In genomic region chr22:44931077-44931540, GRCh38 we compare ENCODE assay signal across 12 cellular contexts.
DNase-seq lines count a peak whose midpoint lies in the region; ATAC-seq and TF ChIP-seq lines count a peak whose summit lies in the region.
"Had no signal": no experiment of that assay in that cellular context is flagged by ENCODE, and none has a peak within 500 bp of the region (broad histone marks: within the 10 kb centered on the region; RNA-seq: fewer than 3 reads in every experiment).

No MANE protein-coding gene starts in this region.

- no peak overlapping the region for H3K4ac ChIP-seq in IMR-90 (ENCODE audit: low read depth, low read length)

- H4K20me1 ChIP-seq in IMR-90 (ENCODE audit: insufficient read depth, low read length), result no peaks in the 10 kb centered on the region

- BruUV-seq in IMR-90 (replicated peaks; lab: Mats Ljungman, UMichigan), result no TSS peak

- H2BK15ac ChIP-seq in IMR-90 (ENCODE audit: low read depth, low read length), result no peak overlapping the region

- no peaks in the 10 kb centered on the region for H3K36me3 ChIP-seq in IMR-90 (ENCODE audit: control insufficient read depth, insufficient read depth, low read length)
- H3K36me3 ChIP-seq in upper lobe of right lung, result no peaks in the 10 kb centered on the region

- H3K4me1 ChIP-seq in IMR-90 (ENCODE audit: control insufficient read depth, insufficient read depth, low read length) (no peaks in the 10 kb centered on the region), upper lobe of right lung (no peaks in the 10 kb centered on the region)

- H2BK5ac ChIP-seq in IMR-90 (ENCODE audit: low read depth, low read length, poor library complexity, severe bottlenecking), result no peak overlapping the region

- CTCF ChIA-PET in IMR-90 (lab: Yijun Ruan, JAX), result no interaction called here

- no peak overlapping the region for H2BK120ac ChIP-seq in IMR-90 (ENCODE audit: low read depth, low read length)

- peak; percentile 29 for DNase-seq in IMR-90
- peak; percentile 6 to 32 for DNase-seq in foreskin fibroblast
- DNase-seq in medulla oblongata (ENCODE audit: extremely low spot score), result peak; percentile 45
- DNase-seq in upper lobe of right lung, result no peak
- DNase-seq: activated B cell treated with CpG ODN at 0.5 μM for 24 hours; NCI-H2107; retina; stimulated activated CD4-positive, alpha-beta T cell treated with anti-CD3 and anti-CD28 coated beads, Interleukin-4, amount 100 ng/mL, for 4 hours; stimulated activated naive CD8-positive, alpha-beta T cell treated with anti-CD3 and anti-CD28 coated beads, Interleukin-15, amount 100 ng/mL, for 72 hours had no signal

- H3K79me1 ChIP-seq in IMR-90 (ENCODE audit: low read depth in 1 of 2, low read length in 2 of 2), result no peaks in the 10 kb centered on the region

- H3K14ac ChIP-seq in IMR-90 (replicated peaks; ENCODE audit: low read depth, low read length), result no peak overlapping the region

- H3K23ac ChIP-seq in IMR-90 (ENCODE audit: low read depth, low read length), result no peak overlapping the region

- H4K5ac ChIP-seq in IMR-90 (ENCODE audit: low read depth, low read length), result no peak overlapping the region

- H3K9me3 ChIP-seq in IMR-90 (ENCODE audit: control insufficient read depth, insufficient read depth, low read length) (no peaks in the 10 kb centered on the region), upper lobe of right lung (no peaks in the 10 kb centered on the region)

- TF ChIP-seq CTCF in IMR-90 (conservative IDR thresholded peaks at IDR 0.05; ENCODE audit: low read depth, low read length), result no peak
- no peak for TF ChIP-seq CTCF in foreskin fibroblast (IDR thresholded peaks at IDR 0.05; ENCODE audit: low read depth, low read length)
- no peak for TF ChIP-seq CTCF in upper lobe of right lung (IDR thresholded peaks at IDR 0.05)

- H3K4me3 ChIP-seq in IMR-90 (ENCODE audit: insufficient read depth, low read depth, low read length) (no peak overlapping the region), foreskin fibroblast (ENCODE audit: low read depth in 1 of 2, low read length in 2 of 2) (no peak overlapping the region), upper lobe of right lung (no peak overlapping the region)

- dilution Hi-C loops in IMR-90 (cut with HindIII; ENCODE audit: low sequenced_read_pairs, unreplicated experiment), result no loop called here

- H4K8ac ChIP-seq in IMR-90 (ENCODE audit: low read depth in 2 of 2, low read length in 2 of 2), result no peak overlapping the region

- no peak for TF ChIP-seq RAD21 in IMR-90 (IDR thresholded peaks at IDR 0.05; ENCODE audit: low read length)

- H3K4me2 ChIP-seq in IMR-90 (ENCODE audit: low read depth, low read length), result peak overlapping the region; percentile 6; the same call in 1 of the 2 replicates

- H3K56ac ChIP-seq in IMR-90 (ENCODE audit: extremely low read depth, insufficient read depth, low read length), result no peak overlapping the region

- no peak for TF ChIP-seq POLR2A in IMR-90 (IDR thresholded peaks at IDR 0.05; ENCODE audit: low read depth, low read length)

- POLR2A ChIA-PET in IMR-90 (lab: Charles Lee; ENCODE audit: unreplicated experiment), result no interaction called here

- no peak overlapping the region for H2AK9ac ChIP-seq in IMR-90 (replicated peaks; ENCODE audit: low read depth, low read length, poor library complexity)

- H3K27me3 ChIP-seq in IMR-90 (ENCODE audit: control insufficient read depth, insufficient read depth, low read length) (peaks cover 12% of the 10 kb centered on the region; the same call in 1 of the 2 replicates), upper lobe of right lung (no peaks in the 10 kb centered on the region)

- H4K91ac ChIP-seq in IMR-90 (ENCODE audit: insufficient read depth, low read depth, low read length), result no peak overlapping the region

- intact Hi-C loops in IMR-90 (cut with micrococcal nuclease) (no loop called here), upper lobe of right lung (cut with DNase I) (no loop called here)

- WGBS in IMR-90 (ENCODE audit: extremely low coverage in 2 of 2, insufficient read length in 1 of 2), 2 experiments, result 47% methylated on average over 6 of the region's 26 CpGs; no CpG with 5 or more reads in 1 of the 2 experiments

- no peaks in the 10 kb centered on the region for H3K9me1 ChIP-seq in IMR-90 (ENCODE audit: insufficient read depth, low read length)

- no peak overlapping the region for H3K9ac ChIP-seq in IMR-90 (ENCODE audit: low read depth, low read length)

- H2AFZ ChIP-seq in IMR-90 (replicated peaks; ENCODE audit: low read length, poor library complexity), result peak overlapping the region; percentile 14

- in situ Hi-C loops in IMR-90 (cut with MboI; ENCODE audit: low sequenced_read_pairs), result no loop called here

- peak; percentile 89 for ATAC-seq in IMR-90 (ENCODE audit: low read depth)
- peak; percentile 46 for ATAC-seq in upper lobe of right lung
- ATAC-seq in HG02973 (IDR thresholded peaks at IDR 0.05; ENCODE audit: unreplicated experiment), result no peak
- ATAC-seq in GM21360 (IDR thresholded peaks at IDR 0.05; ENCODE audit: unreplicated experiment), result no peak
- no peak for ATAC-seq in GM19035 (IDR thresholded peaks at IDR 0.05; ENCODE audit: unreplicated experiment)
- ATAC-seq: stimulated activated naive CD8-positive, alpha-beta T cell treated with anti-CD3 and anti-CD28 coated beads, Interleukin-15, amount 100 ng/mL, for 72 hours had no signal

- H3K18ac ChIP-seq in IMR-90 (ENCODE audit: low read depth, low read length), result no peak overlapping the region

- no peak overlapping the region for H3K27ac ChIP-seq in IMR-90 (ENCODE audit: insufficient read depth, low read length)
- H3K27ac ChIP-seq in upper lobe of right lung, result no peak overlapping the region

- no peak overlapping the region for H2BK20ac ChIP-seq in IMR-90 (ENCODE audit: low read depth, low read length)

- no peak overlapping the region for H2AK5ac ChIP-seq in IMR-90 (ENCODE audit: low read depth, low read length)

TF ChIP-seq in IMR-90, 13 proteins besides CTCF, POLR2A, EP300 and RAD21:
- no peak for TF ChIP-seq NFE2L2 (IDR thresholded peaks at IDR 0.05; ENCODE audit: low read depth, low read length)
- TF ChIP-seq MXI1 (IDR thresholded peaks at IDR 0.05; ENCODE audit: borderline replicate concordance, low read depth, low read length), result no peak
- TF ChIP-seq RCOR1 (IDR thresholded peaks at IDR 0.05; ENCODE audit: insufficient replicate concordance, low read length), result no peak
- no peak for TF ChIP-seq CHD1 (IDR thresholded peaks at IDR 0.05; ENCODE audit: low read depth, low read length)
- TF ChIP-seq CEBPB (IDR thresholded peaks at IDR 0.05; ENCODE audit: low read depth, low read length), result peak; percentile 67

Comparison
In these comparisons a context has a peak if more than half of its experiments do, and no peak if none do; other contexts are left out.
1. ATAC-seq: peak in IMR-90 (single experiment) and upper lobe of right lung (single experiment); none in HG02973 (single experiment), GM21360 (single experiment) and GM19035 (single experiment).